1 cellular context compared by ENCODE assay signal in genomic region chr12:13100610-13100881, GRCh38.
TF ChIP-seq lines count a peak whose summit lies in the region.

No MANE protein-coding gene starts in this region.

TF ChIP-seq in HEK293, 187 proteins besides CTCF, POLR2A, EP300 and RAD21 (continued from another document):
- TF ChIP-seq ZNF639 (tag by site-specific recombination; IDR thresholded peaks at IDR 0.05) (no peak), ZNF223 (tag by site-specific recombination; IDR thresholded peaks at IDR 0.05) (no peak), ZNF394 (tag by site-specific recombination; IDR thresholded peaks at IDR 0.05; ENCODE audit: borderline replicate concordance) (no peak; the same call in 1 of the 2 replicates), ZNF16 (tag by site-specific recombination; IDR thresholded peaks at IDR 0.05; ENCODE audit: low read depth) (no peak), GLI2 (tag by site-specific recombination; IDR thresholded peaks at IDR 0.05; ENCODE audit: borderline replicate concordance, low read depth) (no peak), YY2 (tag by site-specific recombination; IDR thresholded peaks at IDR 0.05) (peak; percentile 26; the same call in 1 of the 2 replicates), ZNF292 (tag by site-specific recombination; IDR thresholded peaks at IDR 0.05; ENCODE audit: borderline replicate concordance, low read depth) (no peak)
